18 cellular contexts compared by ENCODE assay signal in the genomic region with DNA sequence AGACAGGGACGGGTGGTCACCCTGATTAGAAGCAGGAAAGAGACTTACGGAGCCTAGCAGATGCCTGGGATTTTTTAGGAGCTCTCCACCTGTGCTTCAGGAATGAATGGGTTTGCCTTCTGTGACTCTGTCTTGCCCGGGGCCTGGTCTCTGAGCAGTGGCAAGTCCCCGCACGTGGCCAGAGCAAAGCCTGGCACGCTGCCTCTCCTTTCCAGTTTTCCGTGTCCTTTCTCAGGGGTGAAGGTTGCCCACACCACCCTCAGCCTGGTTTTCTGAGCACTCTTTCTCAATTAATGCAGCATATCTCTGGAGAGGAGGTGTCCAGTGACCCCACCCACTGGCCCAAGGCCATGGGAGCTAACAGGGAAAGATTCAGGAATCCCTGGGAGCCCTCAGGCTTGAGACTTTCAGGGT. TPM values are rescaled to one million over a fixed set of nuclear protein-coding genes. Genes with fewer than 3 reads are reported as not detected.
A peak's percentile ranks its signal among the peaks of the same experiment; 100 is the strongest.
DNase-seq lines count a peak whose midpoint lies in the region; ATAC-seq, FAIRE-seq and TF ChIP-seq lines count a peak whose summit lies in the region.
"Had no signal": no experiment of that assay in that cellular context is flagged by ENCODE, and none has a peak within 500 bp of the region (broad histone marks: within the 10 kb centered on the region; RNA-seq: fewer than 3 reads in every experiment).

No MANE protein-coding gene starts in this region.

- H3K4me3 ChIP-seq in astrocyte (ENCODE audit: insufficient read depth, low read depth, low read length) (no peak overlapping the region), iPS-15b (ENCODE audit: low read depth, low read length) (no peak overlapping the region), transverse colon (no peak overlapping the region)
- H3K4me3 ChIP-seq: gastrocnemius medialis, HAP-1 had no signal

- no peak for TF ChIP-seq POLR2A in transverse colon (IDR thresholded peaks at IDR 0.05)

- TF ChIP-seq EP300 in transverse colon (IDR thresholded peaks at IDR 0.05; ENCODE audit: low read depth) = no peak

- H3K27ac ChIP-seq in astrocyte (ENCODE audit: low read depth, low read length) (no peak overlapping the region), transverse colon (no peak overlapping the region)
- H3K27ac ChIP-seq: gastrocnemius medialis had no signal

- H3K79me2 ChIP-seq in astrocyte (ENCODE audit: insufficient read depth, low read length) = peaks cover 74% of the 10 kb centered on the region

- no peaks in the 10 kb centered on the region for H3K27me3 Mint-ChIP-seq in activated naive CD8-positive, alpha-beta T cell
- no peaks in the 10 kb centered on the region for H3K27me3 Mint-ChIP-seq in activated naive CD8-positive, alpha-beta T cell treated with anti-CD3 and anti-CD28 coated beads for 36 hours
- H3K27me3 Mint-ChIP-seq in astrocyte (ENCODE audit: low read depth, unreplicated experiment) = no peaks in the 10 kb centered on the region
- H3K27me3 Mint-ChIP-seq in stimulated activated naive CD8-positive, alpha-beta T cell treated with anti-CD3 and anti-CD28 coated beads, Interleukin-15, amount 100 ng/mL, for 72 hours = no peaks in the 10 kb centered on the region
- H3K27me3 Mint-ChIP-seq: stimulated activated memory B cell treated with anti-CD40 and anti-IgM and Interleukin-4, amounts not matched to agents 10 μg/mL and 1 μg/mL and 100 μg/mL, for 72 hours had no signal

- H3K9ac ChIP-seq in astrocyte (ENCODE audit: low read length) = no peak overlapping the region
- peak overlapping the region; percentile 65 for H3K9ac ChIP-seq in iPS-15b (ENCODE audit: low read depth, low read length)

- TF ChIP-seq CTCF in astrocyte (IDR thresholded peaks at IDR 0.05; ENCODE audit: insufficient read depth, low read depth, low read length) (no peak), transverse colon (IDR thresholded peaks at IDR 0.05) (no peak)

- no peaks in the 10 kb centered on the region for H3K9me3 ChIP-seq in astrocyte (ENCODE audit: insufficient read depth, low read depth, low read length)
- no peaks in the 10 kb centered on the region for H3K9me3 ChIP-seq in iPS-15b (ENCODE audit: control insufficient read depth, insufficient read depth, low read length)
- no peaks in the 10 kb centered on the region for H3K9me3 ChIP-seq in transverse colon
- H3K9me3 ChIP-seq: gastrocnemius medialis, HAP-1 had no signal

- WGBS in transverse colon (ENCODE audit: low coverage in 1 of 2), 2 donors = 80% methylated on average over 7 of the region's 7 CpGs; no CpG with 5 or more reads in 1 of the 2 donors

- H2AFZ ChIP-seq in astrocyte (ENCODE audit: low read depth, low read length) = no peak overlapping the region

- in situ Hi-C loops in transverse colon (cut with MboI; ENCODE audit: low pct_ligation_motif_present in 1 of 4, low pct_unique_long_range_greater_than_20kb in 1 of 4, low sequenced_read_pairs in 3 of 4) = no loop called here

- FAIRE-seq in astrocyte (lab: Jason Lieb, UNC) = no peak
- FAIRE-seq: endothelial cell of umbilical vein, small intestine had no signal

- peaks cover 99% of the 10 kb centered on the region for H4K20me1 ChIP-seq in astrocyte (ENCODE audit: insufficient read depth, low read length)

- H3K36me3 ChIP-seq in astrocyte (ENCODE audit: insufficient read depth, low read length) (no peaks in the 10 kb centered on the region), iPS-15b (ENCODE audit: control insufficient read depth, insufficient read depth, low read length) (peaks cover 24% of the 10 kb centered on the region), transverse colon (peaks cover 0 to 7% (median 0%) of the 10 kb centered on the region in 4 donors)

- H3K27me3 ChIP-seq in astrocyte (ENCODE audit: insufficient read depth, low read length) = no peaks in the 10 kb centered on the region
- no peaks in the 10 kb centered on the region for H3K27me3 ChIP-seq in iPS-15b (ENCODE audit: control insufficient read depth, insufficient read depth, low read length)
- H3K27me3 ChIP-seq in transverse colon = no peaks in the 10 kb centered on the region
- H3K27me3 ChIP-seq: gastrocnemius medialis had no signal

- intact Hi-C loops in transverse colon (cut with DNase I; ENCODE audit: low total_unique reads) = no loop called here

- peaks cover 63% of the 10 kb centered on the region for H3K4me1 Mint-ChIP-seq in activated naive CD8-positive, alpha-beta T cell (ENCODE audit: low read depth)
- peaks cover 65% of the 10 kb centered on the region for H3K4me1 Mint-ChIP-seq in activated naive CD8-positive, alpha-beta T cell treated with anti-CD3 and anti-CD28 coated beads for 36 hours
- peaks cover 49% of the 10 kb centered on the region for H3K4me1 Mint-ChIP-seq in astrocyte (ENCODE audit: low read depth, unreplicated experiment)
- peaks cover 75% of the 10 kb centered on the region for H3K4me1 Mint-ChIP-seq in stimulated activated naive CD8-positive, alpha-beta T cell treated with anti-CD3 and anti-CD28 coated beads, Interleukin-15, amount 100 ng/mL, for 72 hours

- peak overlapping the region; percentile 68 for H3K27ac Mint-ChIP-seq in activated naive CD8-positive, alpha-beta T cell
- H3K27ac Mint-ChIP-seq in activated naive CD8-positive, alpha-beta T cell treated with anti-CD3 and anti-CD28 coated beads for 36 hours = no peak overlapping the region
- peak overlapping the region; percentile 10 for H3K27ac Mint-ChIP-seq in astrocyte (ENCODE audit: unreplicated experiment)
- peak overlapping the region in 1 of 2 donors; percentile 76 for H3K27ac Mint-ChIP-seq in stimulated activated naive CD8-positive, alpha-beta T cell treated with anti-CD3 and anti-CD28 coated beads, Interleukin-15, amount 100 ng/mL, for 72 hours
- H3K27ac Mint-ChIP-seq: stimulated activated memory B cell treated with anti-CD40 and anti-IgM and Interleukin-4, amounts not matched to agents 10 μg/mL and 1 μg/mL and 100 μg/mL, for 72 hours; T-helper 1 cell treated with Interleukin-12 subunit alpha and Interleukin-12 subunit beta and Interleukin-4 antibody, amounts not matched to agents 30 μg/mL and 1 μg/mL, for 36 hours had no signal

- peak overlapping the region; percentile 13 for H3K4me3 Mint-ChIP-seq in activated naive CD8-positive, alpha-beta T cell
- no peak overlapping the region for H3K4me3 Mint-ChIP-seq in activated naive CD8-positive, alpha-beta T cell treated with anti-CD3 and anti-CD28 coated beads for 36 hours
- no peak overlapping the region for H3K4me3 Mint-ChIP-seq in astrocyte (ENCODE audit: unreplicated experiment)
- peak overlapping the region; percentile 12 to 31 for H3K4me3 Mint-ChIP-seq in stimulated activated naive CD8-positive, alpha-beta T cell treated with anti-CD3 and anti-CD28 coated beads, Interleukin-15, amount 100 ng/mL, for 72 hours
- H3K4me3 Mint-ChIP-seq: stimulated activated memory B cell treated with anti-CD40 and anti-IgM and Interleukin-4, amounts not matched to agents 10 μg/mL and 1 μg/mL and 100 μg/mL, for 72 hours; T-helper 1 cell treated with Interleukin-12 subunit alpha and Interleukin-12 subunit beta and Interleukin-4 antibody, amounts not matched to agents 30 μg/mL and 1 μg/mL, for 36 hours had no signal

- ATAC-seq in stimulated activated naive CD8-positive, alpha-beta T cell treated with anti-CD3 and anti-CD28 coated beads, Interleukin-15, amount 100 ng/mL, for 72 hours = no peak
- ATAC-seq: gastrocnemius medialis; stimulated activated memory B cell treated with anti-CD40 and anti-IgM and Interleukin-4, amounts not matched to agents 10 μg/mL and 1 μg/mL and 100 μg/mL, for 72 hours had no signal

- DNase-seq in activated naive CD8-positive, alpha-beta T cell treated with anti-CD3 and anti-CD28 coated beads for 36 hours = no peak
- DNase-seq in astrocyte (ENCODE audit: low read depth) (no peak), HuH-7 (ENCODE audit: low spot score) (no peak), GF-D8 (lab: John Stamatoyannopoulos, UW) (no peak), transverse colon (no peak)
- DNase-seq in stimulated activated naive CD8-positive, alpha-beta T cell treated with anti-CD3 and anti-CD28 coated beads, Interleukin-15, amount 100 ng/mL, for 72 hours = no peak
- DNase-seq: activated CD4-positive, alpha-beta T cell treated with anti-CD3 and anti-CD28 coated beads for 1 hour; COR-L47; gastrocnemius medialis; NCI-H1048; RPMI8226; small intestine had no signal

- no peaks in the 10 kb centered on the region for H3K9me3 Mint-ChIP-seq in activated naive CD8-positive, alpha-beta T cell (ENCODE audit: low read depth)
- H3K9me3 Mint-ChIP-seq in activated naive CD8-positive, alpha-beta T cell treated with anti-CD3 and anti-CD28 coated beads for 36 hours = no peaks in the 10 kb centered on the region
- H3K9me3 Mint-ChIP-seq in astrocyte (ENCODE audit: unreplicated experiment) = peaks cover 2% of the 10 kb centered on the region
- no peaks in the 10 kb centered on the region for H3K9me3 Mint-ChIP-seq in stimulated activated naive CD8-positive, alpha-beta T cell treated with anti-CD3 and anti-CD28 coated beads, Interleukin-15, amount 100 ng/mL, for 72 hours
- H3K9me3 Mint-ChIP-seq: stimulated activated memory B cell treated with anti-CD40 and anti-IgM and Interleukin-4, amounts not matched to agents 10 μg/mL and 1 μg/mL and 100 μg/mL, for 72 hours; T-helper 1 cell treated with Interleukin-12 subunit alpha and Interleukin-12 subunit beta and Interleukin-4 antibody, amounts not matched to agents 30 μg/mL and 1 μg/mL, for 36 hours had no signal

- H3K4me2 ChIP-seq in astrocyte (ENCODE audit: low read length) = no peak overlapping the region

- H3K4me1 ChIP-seq in astrocyte (ENCODE audit: insufficient read depth, low read length) = peaks cover 12% of the 10 kb centered on the region
- peaks cover 30% of the 10 kb centered on the region for H3K4me1 ChIP-seq in iPS-15b (ENCODE audit: control insufficient read depth, insufficient read depth, low read length)
- peaks cover 20 to 57% (median 38%) of the 10 kb centered on the region in 4 donors for H3K4me1 ChIP-seq in transverse colon
- H3K4me1 ChIP-seq: HAP-1 had no signal

- no peaks in the 10 kb centered on the region for H3K36me3 Mint-ChIP-seq in activated naive CD8-positive, alpha-beta T cell
- H3K36me3 Mint-ChIP-seq in activated naive CD8-positive, alpha-beta T cell treated with anti-CD3 and anti-CD28 coated beads for 36 hours = peaks cover 2% of the 10 kb centered on the region
- H3K36me3 Mint-ChIP-seq in astrocyte (ENCODE audit: low read depth, unreplicated experiment) = peaks cover 2% of the 10 kb centered on the region

RNA-seq across cellular contexts. Expression of a gene that starts 14.5 kb away (rescaled TPM):
- total RNA-seq in activated naive CD8-positive, alpha-beta T cell treated with anti-CD3 and anti-CD28 coated beads for 36 hours = 1 to 10 TPM; 5.7 to 7.1 TPM
- total RNA-seq in astrocyte = 25.7 and 26.4 TPM in 2 replicates
- 1 to 10 TPM in 3 of 4 donors, not detected in 1; 2.9 to 8.8 (median 4.1) TPM for total RNA-seq in transverse colon

RNA-seq across cellular contexts. Expression of a gene that starts 15.6 kb away (rescaled TPM):
- 10 to 100 TPM; 18.0 to 18.7 TPM for total RNA-seq in activated naive CD8-positive, alpha-beta T cell treated with anti-CD3 and anti-CD28 coated beads for 36 hours
- total RNA-seq in astrocyte (30.4 and 32.2 TPM in 2 replicates), transverse colon (10 to 100 TPM in 3 of 4 donors, 1 to 10 TPM in 1; 9.0 to 35.5 (median 26.4) TPM)

RNA-seq across cellular contexts. Expression of a gene that starts 50.7 kb away (rescaled TPM):
- total RNA-seq in activated naive CD8-positive, alpha-beta T cell treated with anti-CD3 and anti-CD28 coated beads for 36 hours = 10 to 100 TPM; 64.9 to 68.6 TPM
- total RNA-seq in astrocyte = 53.6 and 55.1 TPM in 2 replicates
- 100 to 1,000 TPM in 1 of 4 donors, 10 to 100 TPM in 3; 51.4 to 122 (median 58.7) TPM for total RNA-seq in transverse colon

Comparison
In these comparisons a context has a peak if more than half of its experiments do, and no peak if none do; other contexts are left out.
1. H3K4me3 Mint-ChIP-seq: peak in activated naive CD8-positive, alpha-beta T cell (single experiment) and stimulated activated naive CD8-positive, alpha-beta T cell treated with anti-CD3 and anti-CD28 coated beads, Interleukin-15, amount 100 ng/mL, for 72 hours (2 of 2); none in activated naive CD8-positive, alpha-beta T cell treated with anti-CD3 and anti-CD28 coated beads for 36 hours (single experiment) and astrocyte (single experiment).